Comparison of ENCODE assay signal across 10 cellular contexts in genomic region chr22:46769706-46770105, GRCh38. TPM values are rescaled to one million over a fixed set of nuclear protein-coding genes. Genes with fewer than 3 reads are reported as not detected.
DNase-seq lines count a peak whose midpoint lies in the region; ATAC-seq and TF ChIP-seq lines count a peak whose summit lies in the region.
"Had no signal": no experiment of that assay in that cellular context is flagged by ENCODE, and none has a peak within 500 bp of the region (broad histone marks: within the 10 kb centered on the region; RNA-seq: fewer than 3 reads in every experiment).

No MANE protein-coding gene starts in this region.

- no peak overlapping the region for H3K18ac ChIP-seq in H9 (ENCODE audit: insufficient read length, low read depth, low read length)

- H3K4me3 Mint-ChIP-seq in H9 (no peak overlapping the region; a peak in 1 of 5 replicates), nephron progenitor cell (no peak overlapping the region)

- H3K23ac ChIP-seq in H9 (ENCODE audit: insufficient read length, low read depth, low read length) = no peak overlapping the region

- H3K4ac ChIP-seq in H9 (ENCODE audit: low read depth, low read length) = no peak overlapping the region

- no peak overlapping the region; a peak in 1 of 20 replicates for H3K4me3 ChIP-seq in BLaER1 treated with 17β-estradiol and CSF1 and Interleukin-3, amounts not matched to agents 10 nM and 100 nM
- no peak overlapping the region for H3K4me3 ChIP-seq in colonic mucosa

- H3K27ac Mint-ChIP-seq in H9 = peak overlapping the region; percentile 19 to 41 (median 28); a peak in 4 of 7 replicates
- H3K27ac Mint-ChIP-seq in nephron progenitor cell = peak overlapping the region; percentile 81

- DNase-seq in H9 (no peak), colonic mucosa (no peak), nephron progenitor cell (no peak), anterior cingulate cortex (lab: John Stamatoyannopoulos, UW) (no peak)
- DNase-seq in stimulated activated CD8-positive, alpha-beta memory T cell treated with anti-CD3 and anti-CD28 coated beads, Interleukin-4, amount 100 ng/mL, for 48 hours = no peak
- DNase-seq: COR-L47, Kasumi-1 had no signal

- no peak overlapping the region for H2AK5ac ChIP-seq in H9 (ENCODE audit: insufficient read length, low read length)

- H3K4me1 Mint-ChIP-seq in H9 (peaks cover 15 to 17% of the 10 kb centered on the region in 2 experiments), nephron progenitor cell (peaks cover 49% of the 10 kb centered on the region)

- TF ChIP-seq CTCF in H9 (conservative IDR thresholded peaks at IDR 0.05) (no peak), colonic mucosa (IDR thresholded peaks at IDR 0.05) (no peak), nephron progenitor cell (IDR thresholded peaks at IDR 0.05) (no peak)

- no CpG with 5 or more reads among the region's 6 CpGs for WGBS in H9 (ENCODE audit: extremely low coverage, insufficient read length, low lambda C conversion rate)

- peaks cover 17 to 92% (median 80%) of the 10 kb centered on the region in 11 experiments; a peak in 21 of 22 replicates for H4K20me1 ChIP-seq in BLaER1 treated with 17β-estradiol and CSF1 and Interleukin-3, amounts not matched to agents 10 nM and 100 nM
- peaks cover 2% of the 10 kb centered on the region for H4K20me1 ChIP-seq in H9 (ENCODE audit: control insufficient read depth, insufficient read depth, insufficient read length)

- no peaks in the 10 kb centered on the region for H3K79me1 ChIP-seq in H9 (ENCODE audit: insufficient read depth, low read depth, low read length, poor library complexity, severe bottlenecking)

- peak overlapping the region in 10 of 11 experiments; percentile 19 to 71 (median 48); a peak in 15 of 22 replicates for H3K9ac ChIP-seq in BLaER1 treated with 17β-estradiol and CSF1 and Interleukin-3, amounts not matched to agents 10 nM and 100 nM
- H3K9ac ChIP-seq in H9 (ENCODE audit: extremely low read depth, insufficient read length, low read length) (no peak overlapping the region), colonic mucosa (ENCODE audit: low read depth in 2 of 2, low read length in 2 of 2) (peak overlapping the region in 1 of 2 donors; percentile 38)

- H4K91ac ChIP-seq in H9 (ENCODE audit: insufficient read length, low read depth, low read length) = no peak overlapping the region

- peaks cover 14% of the 10 kb centered on the region; the same call in 1 of the 2 replicates for H3K79me2 ChIP-seq in H9 (ENCODE audit: insufficient read depth, low read length)

- H3K9me3 ChIP-seq in BLaER1 treated with 17β-estradiol and CSF1 and Interleukin-3, amounts not matched to agents 10 nM and 100 nM (replicated peaks in 1 of 11) = no peaks in the 10 kb centered on the region
- no peaks in the 10 kb centered on the region for H3K9me3 ChIP-seq in H9 (ENCODE audit: control insufficient read depth, low read depth, low read length)
- H3K9me3 ChIP-seq in colonic mucosa = no peaks in the 10 kb centered on the region

- no peak overlapping the region for H4K8ac ChIP-seq in H9 (replicated peaks; ENCODE audit: insufficient read length, low read depth, low read length)

- peaks cover 77 to 91% (median 84%) of the 10 kb centered on the region in 10 experiments for H3K4me1 ChIP-seq in BLaER1 treated with 17β-estradiol and CSF1 and Interleukin-3, amounts not matched to agents 10 nM and 100 nM
- H3K4me1 ChIP-seq in H9 (ENCODE audit: insufficient read depth, low read length) (no peaks in the 10 kb centered on the region; the same call in 1 of the 2 replicates), colonic mucosa (peaks cover 19% of the 10 kb centered on the region)

- H3K9me3 Mint-ChIP-seq in H9 (no peaks in the 10 kb centered on the region), nephron progenitor cell (no peaks in the 10 kb centered on the region)

- no peak overlapping the region for H2BK20ac ChIP-seq in H9 (ENCODE audit: low read depth, low read length, poor library complexity, severe bottlenecking)

- no peak overlapping the region for H4K5ac ChIP-seq in H9 (ENCODE audit: insufficient read length, low read depth, low read length)

- H3K23me2 ChIP-seq in H9 (ENCODE audit: insufficient read length, low read depth, low read length, poor library complexity, severe bottlenecking) = peaks cover 4% of the 10 kb centered on the region

- H3K36me3 ChIP-seq in BLaER1 treated with 17β-estradiol and CSF1 and Interleukin-3, amounts not matched to agents 10 nM and 100 nM = peaks cover 0 to 13% (median 5%) of the 10 kb centered on the region in 11 experiments; a peak in 10 of 22 replicates
- H3K36me3 ChIP-seq in colonic mucosa = no peaks in the 10 kb centered on the region

- no peak overlapping the region for H2BK120ac ChIP-seq in H9 (ENCODE audit: low read depth, low read length, poor library complexity, severe bottlenecking)

- H3T11ph ChIP-seq in H9 (ENCODE audit: low read length) = no peak overlapping the region

- peak overlapping the region in 9 of 11 experiments; percentile 21 to 76 (median 68); a peak in 14 of 22 replicates for H3K27ac ChIP-seq in BLaER1 treated with 17β-estradiol and CSF1 and Interleukin-3, amounts not matched to agents 10 nM and 100 nM
- no peak overlapping the region for H3K27ac ChIP-seq in H9 (ENCODE audit: insufficient read length, low read depth, low read length)
- peak overlapping the region; percentile 74 for H3K27ac ChIP-seq in colonic mucosa

- H2BK12ac ChIP-seq in H9 (ENCODE audit: insufficient read length, low read depth, low read length) = no peak overlapping the region

- intact Hi-C loops in colonic mucosa (cut with DNase I) = loop anchor here (10.0 kb wide), 1 partner anchor 205 kb away; no protein-coding TSS in a partner anchor

- ATAC-seq in GM18868 (IDR thresholded peaks at IDR 0.05; ENCODE audit: unreplicated experiment) = no peak
- no peak for ATAC-seq in GM21619 (IDR thresholded peaks at IDR 0.05; ENCODE audit: unreplicated experiment)

- no peak overlapping the region for H3K56ac ChIP-seq in H9 (ENCODE audit: insufficient read length, low read depth, low read length)

- H3K27me3 Mint-ChIP-seq in H9 (ENCODE audit: low read depth) (no peaks in the 10 kb centered on the region), nephron progenitor cell (ENCODE audit: low read depth, poor library complexity) (no peaks in the 10 kb centered on the region)

- peak overlapping the region; percentile 50 to 91 (median 78) for H3K4me2 ChIP-seq in BLaER1 treated with 17β-estradiol and CSF1 and Interleukin-3, amounts not matched to agents 10 nM and 100 nM
- no peak overlapping the region for H3K4me2 ChIP-seq in H9 (ENCODE audit: insufficient read depth, insufficient read length, low read length)

- peaks cover 0 to 18% (median 3%) of the 10 kb centered on the region in 3 experiments; a peak in 4 of 7 replicates for H3K36me3 Mint-ChIP-seq in H9 (ENCODE audit: insufficient read depth in 1 of 3, low read depth in 3 of 3)
- no peaks in the 10 kb centered on the region for H3K36me3 Mint-ChIP-seq in nephron progenitor cell (ENCODE audit: low read depth)

- H3K27me3 ChIP-seq in BLaER1 treated with 17β-estradiol and CSF1 and Interleukin-3, amounts not matched to agents 10 nM and 100 nM = no peaks in the 10 kb centered on the region
- H3K27me3 ChIP-seq in H9 (ENCODE audit: insufficient read depth, low read length) (no peaks in the 10 kb centered on the region), colonic mucosa (no peaks in the 10 kb centered on the region)

- no peak overlapping the region for H2BK5ac ChIP-seq in H9 (ENCODE audit: insufficient read length, low read length)

- H2AFZ ChIP-seq in H9 (ENCODE audit: low read length) = no peak overlapping the region

- H2BK15ac ChIP-seq in H9 (ENCODE audit: low read depth, low read length) = no peak overlapping the region

- no peak overlapping the region for H3K14ac ChIP-seq in H9 (ENCODE audit: insufficient read depth, low read length)

RNA-seq across cellular contexts. Expression of gene TBC1D22A, which starts 7.3 kb away (rescaled TPM):
- 19.3 and 20.8 TPM in 2 replicates for total RNA-seq in H9 (2021)
- total RNA-seq in colonic mucosa = 10 to 100 TPM; 34.2 to 36.4 TPM

RNA-seq across cellular contexts. Expression of gene CERK, which starts 31.7 kb away (rescaled TPM):
- total RNA-seq in H9 (2021) (46.3 and 47.1 TPM in 2 replicates), colonic mucosa (10 to 100 TPM; 24.7 to 46.6 TPM)
